Comparison of ENCODE assay signal across 7 cellular contexts in the genomic region with DNA sequence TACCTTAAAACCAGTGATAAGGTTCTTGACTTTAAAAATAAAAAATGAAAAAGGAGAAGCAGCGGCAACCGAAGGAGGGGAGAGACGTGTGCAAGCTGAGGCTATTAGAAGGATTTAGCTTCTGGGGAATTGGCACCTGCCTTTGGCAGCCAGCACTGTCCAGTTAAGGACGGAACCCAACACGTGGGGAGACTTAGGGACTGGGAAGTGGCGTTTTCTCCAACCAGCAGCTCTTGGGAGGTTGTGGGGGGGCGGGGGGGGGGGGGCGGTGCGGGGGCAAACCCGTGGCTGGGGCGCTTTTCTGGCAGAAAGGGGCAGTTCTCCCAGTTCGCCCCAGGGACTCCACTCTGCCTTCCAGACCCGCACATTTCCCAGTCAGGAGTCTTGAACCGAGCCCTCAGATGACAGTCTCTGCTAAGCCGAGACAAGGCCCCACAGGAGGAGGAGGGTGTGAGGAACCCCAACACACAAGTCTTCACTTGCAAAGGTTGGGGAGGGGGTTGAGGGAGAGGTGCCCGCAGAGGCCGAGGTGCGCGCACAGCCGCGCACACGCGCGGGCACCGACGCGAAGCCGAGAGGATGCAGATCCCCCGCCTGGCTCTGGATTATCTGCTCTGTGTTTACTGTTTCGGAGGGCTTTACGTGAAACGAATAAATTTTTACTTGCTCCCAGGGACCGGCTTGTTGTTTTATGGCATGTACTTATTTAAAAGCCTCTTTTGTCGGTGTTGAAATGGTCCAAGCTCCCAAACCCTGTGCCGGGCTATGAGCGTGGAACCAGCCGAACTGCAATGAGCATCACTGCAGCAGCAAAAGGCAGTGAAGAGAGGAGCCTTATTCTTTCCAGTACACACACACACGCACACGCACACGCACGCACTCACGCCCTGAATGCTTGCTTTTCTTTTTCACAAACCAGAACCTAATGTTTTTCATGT.
DNase-seq lines count a peak whose midpoint lies in the region; TF ChIP-seq lines count a peak whose summit lies in the region.

No MANE protein-coding gene starts in this region.

- H3K36me3 ChIP-seq in brain microvascular endothelial cell (replicated peaks) (no peaks in the 10 kb centered on the region), mesodermal cell (ENCODE audit: control insufficient read depth, insufficient read depth, low read length) (no peaks in the 10 kb centered on the region)

- H3K27ac ChIP-seq in brain microvascular endothelial cell (no peak overlapping the region), mesodermal cell (ENCODE audit: low read depth, low read length, severe bottlenecking) (no peak overlapping the region)

- no peaks in the 10 kb centered on the region for H3K9me3 ChIP-seq in mesodermal cell (ENCODE audit: control insufficient read depth, low read length)

- WGBS in mesodermal cell (ENCODE audit: insufficient coverage in 2 of 2), 2 experiments = 1% methylated on average over 18 to 25 of the region's 42 CpGs

- peak; percentile 42 for DNase-seq in GM13976 (ENCODE audit: low spot score)
- peak; percentile 61 for DNase-seq in NCI-H1092 (lab: John Stamatoyannopoulos, UW)
- DNase-seq in brain microvascular endothelial cell = no peak
- no peak for DNase-seq in DMS153 (lab: John Stamatoyannopoulos, UW)
- no peak for DNase-seq in KBM-7
- no peak for DNase-seq in GM10266 (ENCODE audit: extremely low spot score)

- H3K4me3 ChIP-seq in brain microvascular endothelial cell (ENCODE audit: low read depth, low read length) (peak overlapping the region; percentile 47), mesodermal cell (ENCODE audit: extremely low read depth, insufficient read depth, low read length, poor library complexity, severe bottlenecking) (peak overlapping the region; percentile 37)

- H3K4me1 ChIP-seq in mesodermal cell (ENCODE audit: control insufficient read depth, insufficient read depth, low read length, poor library complexity, severe bottlenecking) = peaks cover 15% of the 10 kb centered on the region

- H3K27me3 ChIP-seq in brain microvascular endothelial cell (replicated peaks) = peaks cover 53% of the 10 kb centered on the region

- TF ChIP-seq CTCF in GM13976 (IDR thresholded peaks at IDR 0.05; ENCODE audit: borderline replicate concordance, control extremely low read depth, extremely low read depth, insufficient read depth, missing control alignments) (no peak), brain microvascular endothelial cell (IDR thresholded peaks at IDR 0.05; ENCODE audit: low read depth, low read length, missing control alignments) (no peak), GM10266 (IDR thresholded peaks at IDR 0.05; ENCODE audit: control insufficient read depth, insufficient read depth, low read depth, missing control alignments) (no peak)

- in situ Hi-C loops in GM13976 (cut with MboI; ENCODE audit: low sequenced_read_pairs, unreplicated experiment) (loop anchor here (25.0 kb wide), 3 partner anchors 423 to 1698 kb away; a partner anchor contains a TSS), brain microvascular endothelial cell (cut with HindIII; ENCODE audit: low pct_ligation_motif_present, low sequenced_read_pairs) (loop anchor here (25.0 kb wide), 1 partner anchor 1698 kb away; no protein-coding TSS in a partner anchor), KBM-7 (cut with MboI; ENCODE audit: low pct_unique_long_range_greater_than_20kb, low sequenced_read_pairs) (loop anchor here (25.0 kb wide), 1 partner anchor 1048 kb away; no protein-coding TSS in a partner anchor)

Comparison
In these comparisons a context has a peak if more than half of its experiments do, and no peak if none do; other contexts are left out.
1. DNase-seq: peak in GM13976 (single experiment) and NCI-H1092 (single experiment); none in brain microvascular endothelial cell (single experiment), DMS153 (single experiment), KBM-7 (single experiment) and GM10266 (single experiment).